ENCODE assay signal across 8 cellular contexts in the genomic region with DNA sequence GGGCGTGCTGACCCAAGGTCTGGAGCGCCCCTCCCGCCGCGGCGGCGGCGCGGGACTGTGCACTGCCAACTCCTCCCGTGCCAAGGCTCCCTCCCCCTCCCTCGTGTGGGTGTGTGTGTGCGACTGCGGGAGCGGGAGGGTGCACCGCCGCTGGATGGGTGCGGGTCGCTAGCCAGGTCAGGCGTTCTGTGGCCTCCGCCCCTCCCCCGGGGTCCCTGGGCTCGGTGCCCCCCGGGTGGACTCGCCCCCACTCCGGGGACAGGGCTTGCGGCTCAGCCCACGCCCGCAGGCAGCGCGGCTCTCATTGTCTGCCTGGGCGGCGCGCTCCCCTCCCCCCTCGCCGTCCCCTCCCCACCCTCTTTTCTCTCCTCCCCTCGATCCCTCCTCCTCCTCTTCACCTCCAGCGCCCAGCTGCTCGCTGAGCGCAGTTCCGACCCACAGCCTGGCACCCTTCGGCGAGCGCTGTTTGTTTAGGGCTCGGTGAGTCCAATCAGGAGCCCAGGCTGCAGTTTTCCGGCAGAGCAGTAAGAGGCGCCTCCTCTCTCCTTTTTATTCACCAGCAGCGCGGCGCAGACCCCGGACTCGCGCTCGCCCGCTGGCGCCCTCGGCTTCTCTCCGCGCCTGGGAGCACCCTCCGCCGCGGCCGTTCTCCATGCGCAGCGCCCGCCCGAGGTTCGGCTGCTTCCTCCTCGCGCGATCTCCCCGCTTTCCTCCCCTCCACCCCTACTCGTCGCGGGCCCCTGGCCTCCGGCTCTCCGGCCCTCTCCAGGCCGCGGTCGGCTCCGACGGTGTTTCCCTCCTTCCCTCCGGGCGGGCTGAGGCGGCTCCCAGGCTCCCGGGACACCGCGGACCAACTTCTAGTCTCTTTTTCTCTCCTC. TPM values are rescaled to one million over a fixed set of nuclear protein-coding genes. Genes with fewer than 3 reads are reported as not detected.
A peak's percentile ranks its signal among the peaks of the same experiment; 100 is the strongest.
DNase-seq lines count a peak whose midpoint lies in the region; ATAC-seq and TF ChIP-seq lines count a peak whose summit lies in the region.

Gene GATA6 (plus strand): TSS at position 579 of the 878 bp plus-strand sequence. CDS start 1,556 bp downstream, outside the sequence.

- H3K36me3 Mint-ChIP-seq in activated naive CD8-positive, alpha-beta T cell treated with anti-CD3 and anti-CD28 coated beads for 36 hours: no peaks in the 10 kb centered on the region

- TF ChIP-seq CTCF in cardiac muscle cell (IDR thresholded peaks at IDR 0.05; ENCODE audit: low read depth, low read length) (peak; percentile 49), parathyroid adenoma (IDR thresholded peaks at IDR 0.05) (peak; percentile 36)

- peak within 1 kb of the TSS; percentile 79 for H3K4me3 Mint-ChIP-seq in activated naive CD8-positive, alpha-beta T cell treated with anti-CD3 and anti-CD28 coated beads for 36 hours

- peaks cover 84% of the 10 kb centered on the region for H3K27me3 Mint-ChIP-seq in activated naive CD8-positive, alpha-beta T cell treated with anti-CD3 and anti-CD28 coated beads for 36 hours

- H3K9me3 ChIP-seq in cardiac muscle cell (ENCODE audit: low read depth) (no peaks in the 10 kb centered on the region), parathyroid adenoma (ENCODE audit: control insufficient read depth, low read length) (no peaks in the 10 kb centered on the region)

- H3K27ac ChIP-seq in cardiac muscle cell: peak within 1 kb of the TSS; percentile 99
- H3K27ac ChIP-seq in parathyroid adenoma: peak within 1 kb of the TSS; percentile 71

- peaks cover 5% of the 10 kb centered on the region for H3K4me1 ChIP-seq in cardiac muscle cell (ENCODE audit: low read depth)
- H3K4me1 ChIP-seq in parathyroid adenoma: no peaks in the 10 kb centered on the region

- no peak for TF ChIP-seq POLR2A in GM18505 (IDR thresholded peaks at IDR 0.05; ENCODE audit: borderline replicate concordance, extremely low read depth, insufficient read depth, insufficient read length)

- peaks cover 25% of the 10 kb centered on the region for H3K36me3 ChIP-seq in cardiac muscle cell
- no peaks in the 10 kb centered on the region for H3K36me3 ChIP-seq in parathyroid adenoma (ENCODE audit: control insufficient read depth, insufficient read depth, low read length)

- H3K79me2 ChIP-seq in parathyroid adenoma: no peaks in the 10 kb centered on the region

- peak within 1 kb of the TSS; percentile 94 for H3K4me3 ChIP-seq in cardiac muscle cell
- H3K4me3 ChIP-seq in parathyroid adenoma (ENCODE audit: low read depth, low read length): peak within 1 kb of the TSS; percentile 58

- ATAC-seq in HG03354 (IDR thresholded peaks at IDR 0.05; ENCODE audit: poor library complexity, severe bottlenecking, unreplicated experiment): peak; percentile 58
- ATAC-seq in GM18505 (IDR thresholded peaks at IDR 0.05; ENCODE audit: unreplicated experiment): no peak
- ATAC-seq in GM18517 (IDR thresholded peaks at IDR 0.05; ENCODE audit: unreplicated experiment): no peak

- H3K4me1 Mint-ChIP-seq in activated naive CD8-positive, alpha-beta T cell treated with anti-CD3 and anti-CD28 coated beads for 36 hours: peaks cover 17% of the 10 kb centered on the region

- DNase-seq in ELR (ENCODE audit: low read depth) (peak; percentile 77), NOMO-1 treated with DMSO at 0.1 percent for 48 hours (lab: John Stamatoyannopoulos, UW; ENCODE audit: unreplicated experiment) (peak; percentile 71), cardiac muscle cell (ENCODE audit: low read depth in 1 of 2, low spot score in 1 of 2) (peak; percentile 96 to 99)
- peak; percentile 65 for DNase-seq in activated naive CD8-positive, alpha-beta T cell treated with anti-CD3 and anti-CD28 coated beads for 36 hours

- H3K4me2 ChIP-seq in parathyroid adenoma (ENCODE audit: low read length): peak within 1 kb of the TSS; percentile 79

- H3K9ac ChIP-seq in parathyroid adenoma: no peak within 1 kb of the TSS

- H3K27ac Mint-ChIP-seq in activated naive CD8-positive, alpha-beta T cell treated with anti-CD3 and anti-CD28 coated beads for 36 hours: no peak within 1 kb of the TSS

- no peaks in the 10 kb centered on the region for H3K9me3 Mint-ChIP-seq in activated naive CD8-positive, alpha-beta T cell treated with anti-CD3 and anti-CD28 coated beads for 36 hours

- peak within 1 kb of the TSS; percentile 94 for H2AFZ ChIP-seq in parathyroid adenoma

- H3K27me3 ChIP-seq in cardiac muscle cell (no peaks in the 10 kb centered on the region), parathyroid adenoma (ENCODE audit: control insufficient read depth, insufficient read depth, low read length) (peaks cover 37% of the 10 kb centered on the region)

RNA-seq across cellular contexts. Expression of gene GATA6, which starts in this region (rescaled TPM):
- not detected for total RNA-seq in activated naive CD8-positive, alpha-beta T cell treated with anti-CD3 and anti-CD28 coated beads for 36 hours
- total RNA-seq in cardiac muscle cell: 182 and 187 TPM in 2 replicates
- polyA plus RNA-seq in cardiac muscle cell: 104 and 126 TPM in 2 replicates

Comparison
In these comparisons a context has a peak if more than half of its experiments do, and no peak if none do; other contexts are left out.
1. RNA of gene GATA6 (total RNA-seq): 182 to 187 TPM in cardiac muscle cell; not detected in activated naive CD8-positive, alpha-beta T cell treated with anti-CD3 and anti-CD28 coated beads for 36 hours; every median in the first group is over 100 times any median in the second.
2. Peak in DNase-seq in activated naive CD8-positive, alpha-beta T cell treated with anti-CD3 and anti-CD28 coated beads for 36 hours; RNA of the gene not detected or under 1 TPM.
3. Peak in every context shown above with its lines, with median percentiles within 50 percentile points of each other: DNase-seq.